Comparison of ENCODE assay signal across 23 cellular contexts in the genomic region with DNA sequence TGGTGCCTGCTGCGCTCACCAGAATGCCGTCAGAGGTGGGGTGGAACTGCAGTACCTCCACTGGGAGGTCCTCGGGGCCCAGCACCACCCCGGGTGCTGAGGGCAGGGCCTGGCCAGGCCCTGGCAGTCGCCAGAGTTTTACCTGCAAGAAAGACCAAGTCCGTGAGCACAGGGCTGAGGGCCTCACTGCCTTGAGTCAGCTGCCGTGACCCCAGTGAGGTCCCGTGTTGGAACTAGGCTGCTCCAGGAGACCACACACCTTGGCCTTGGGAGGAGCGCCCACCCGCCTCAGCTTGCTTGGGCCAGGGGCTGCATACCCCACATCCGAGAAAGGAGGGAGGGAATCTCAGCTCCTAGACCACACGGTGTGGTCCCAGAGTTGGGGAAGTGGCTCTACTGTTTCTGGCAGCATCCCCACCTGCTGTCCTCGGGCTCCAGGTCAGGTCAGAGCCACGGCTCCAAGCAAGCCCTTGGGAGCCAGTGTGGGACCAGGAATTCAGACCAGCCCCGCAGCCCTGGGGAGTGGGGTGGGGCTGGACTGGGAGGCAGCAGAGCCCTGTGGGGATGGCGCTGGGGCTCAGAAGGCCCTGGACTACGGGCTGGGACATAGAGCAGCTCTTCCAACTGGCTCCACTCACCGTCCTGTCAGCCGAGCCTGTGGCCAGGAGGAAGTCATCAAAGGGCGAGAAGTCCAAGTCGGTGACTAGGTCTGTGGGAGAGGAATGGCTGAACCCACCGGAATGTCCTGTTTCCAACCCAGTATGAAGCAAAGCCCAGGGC. TPM values are rescaled to one million over a fixed set of nuclear protein-coding genes. Genes with fewer than 3 reads are reported as not detected.
DNase-seq lines count a peak whose midpoint lies in the region; ATAC-seq, FAIRE-seq and TF ChIP-seq lines count a peak whose summit lies in the region.
"Had no signal": no experiment of that assay in that cellular context is flagged by ENCODE, and none has a peak within 500 bp of the region (broad histone marks: within the 10 kb centered on the region; RNA-seq: fewer than 3 reads in every experiment).

No MANE protein-coding gene starts in this region.

- no peak for DNase-seq in Right ventricle myocardium inferior (ENCODE audit: missing footprints)
- no peak for DNase-seq in cardiac septum (ENCODE audit: low spot score)
- no peak for DNase-seq in K562 (ENCODE audit: extremely low read depth in 1 of 4, low spot score in 3 of 4)
- DNase-seq in heart right ventricle, result no peak
- DNase-seq in DMS 273 (lab: John Stamatoyannopoulos, UW; ENCODE audit: unreplicated experiment), result no peak
- no peak for DNase-seq in CD8-positive, alpha-beta T cell
- DNase-seq: head of caudate nucleus, mammary epithelial cell, NCI-H1092, NCI-H2081 treated with DMSO at 0.1 percent for 48 hours, NCI-H510A treated with DMSO at 0.1 percent for 48 hours, SJCRH30 had no signal

- 90% methylated on average over 16 of the region's 22 CpGs for WGBS in K562 (ENCODE audit: insufficient coverage, low coverage, missing lambda C conversion rate)
- WGBS in heart right ventricle, 2 donors, result 85 to 87% methylated on average over 22 of the region's 22 CpGs

- no peaks in the 10 kb centered on the region for H3K9me1 ChIP-seq in K562 (ENCODE audit: control insufficient read depth, insufficient read depth, low read length)

- no peak overlapping the region for H3K27ac Mint-ChIP-seq in CD8-positive, alpha-beta T cell
- H3K27ac Mint-ChIP-seq: activated naive CD8-positive, alpha-beta T cell; activated T-helper 1 cell treated with anti-CD3 and anti-CD28 coated beads, Interleukin-12 subunit alpha, Interleukin-12 subunit beta, Interleukin-2, Interleukin-4 antibody, amounts not matched to agents 30 ng/mL and 10 ng/mL and 1 ng/mL, durations not matched to agents 14 hours and 24 hours and 36 hours; natural killer cell treated with Interleukin-12 subunit alpha and Interleukin-12 subunit beta and Interleukin-15 and Interleukin-18, amount 100 ng/mL, for 72 hours; progenitor cell of endocrine pancreas; WTC11 had no signal

- in situ Hi-C loops in K562 (cut with MboI), result no loop called here

- no peak overlapping the region; a peak in 1 of 4 replicates for H3K9ac ChIP-seq in K562 (ENCODE audit: insufficient read depth in 1 of 2, low read depth in 2 of 2, low read length in 2 of 2)
- H3K9ac ChIP-seq: KMS-11 had no signal

- H3K4me1 ChIP-seq in K562 (replicated peaks in 1 of 2; ENCODE audit: control insufficient read depth in 2 of 2, insufficient read depth in 2 of 2, low read length in 2 of 2) (peaks cover 0 to 28% of the 10 kb centered on the region in 2 experiments; a peak in 1 of 5 replicates), heart right ventricle (peaks cover 7 to 50% (median 26%) of the 10 kb centered on the region in 9 donors)
- peaks cover 7% of the 10 kb centered on the region for H3K4me1 ChIP-seq in CD8-positive, alpha-beta T cell (ENCODE audit: insufficient read depth, low read length)

- no peak overlapping the region for H2AFZ ChIP-seq in K562 (ENCODE audit: low read depth, low read length)

- peaks cover 75% of the 10 kb centered on the region for H3K36me3 Mint-ChIP-seq in CD8-positive, alpha-beta T cell
- H3K36me3 Mint-ChIP-seq: activated naive CD8-positive, alpha-beta T cell; WTC11 had no signal

- no peak for TF ChIP-seq POLR2A in K562 (conservative IDR thresholded peaks at IDR 0.05)

- TF ChIP-seq CTCF in K562 (IDR thresholded peaks at IDR 0.05 in 2 of 3, conservative IDR thresholded peaks at IDR 0.05 in 1 of 3; ENCODE audit: insufficient read depth in 2 of 3, low read depth in 1 of 3, low read length in 3 of 3) (no peak), heart right ventricle (IDR thresholded peaks at IDR 0.05) (no peak)
- TF ChIP-seq CTCF in CD8-positive, alpha-beta T cell (IDR thresholded peaks at IDR 0.05), result no peak

- peaks cover 5% of the 10 kb centered on the region for H3K79me2 ChIP-seq in K562 (ENCODE audit: control insufficient read depth, insufficient read depth, low read length)

- FAIRE-seq in K562 (lab: Jason Lieb, UNC), result no peak
- FAIRE-seq: A204.1 had no signal

- TF ChIP-seq EP300 in K562 (IDR thresholded peaks at IDR 0.05; ENCODE audit: low read length), result no peak

- peaks cover 89% of the 10 kb centered on the region; the same call in 2 of the 3 replicates for H3K36me3 ChIP-seq in K562 (ENCODE audit: control insufficient read depth, insufficient read depth, low read length)
- peaks cover 0 to 99% (median 14%) of the 10 kb centered on the region in 9 donors for H3K36me3 ChIP-seq in heart right ventricle
- H3K36me3 ChIP-seq in CD8-positive, alpha-beta T cell (ENCODE audit: insufficient read depth, low read length), result peaks cover 83% of the 10 kb centered on the region

- H3K4me1 Mint-ChIP-seq in CD8-positive, alpha-beta T cell (ENCODE audit: low read depth), result peaks cover 23% of the 10 kb centered on the region

- no TSS peak for BruUV-seq in K562 (replicated peaks; lab: Mats Ljungman, UMichigan)

- no peaks in the 10 kb centered on the region for H3K27me3 Mint-ChIP-seq in CD8-positive, alpha-beta T cell (ENCODE audit: low read depth)
- H3K27me3 Mint-ChIP-seq: activated naive CD8-positive, alpha-beta T cell; natural killer cell treated with Interleukin-12 subunit alpha and Interleukin-12 subunit beta and Interleukin-15 and Interleukin-18, amount 100 ng/mL, for 72 hours; progenitor cell of endocrine pancreas had no signal

- H3K27ac ChIP-seq in K562 (ENCODE audit: extremely low read depth, low read depth, low read length) (no peak overlapping the region), heart right ventricle (peak overlapping the region in 3 of 10 donors; percentile 17 to 40 (median 29))
- no peak overlapping the region for H3K27ac ChIP-seq in CD8-positive, alpha-beta T cell (ENCODE audit: low read depth, low read length)
- H3K27ac ChIP-seq: epithelial cell of prostate, KMS-11 had no signal

- TF ChIP-seq RAD21 in K562 (CRISPR knock-in tag; conservative IDR thresholded peaks at IDR 0.05 in 1 of 2, IDR thresholded peaks at IDR 0.05 in 1 of 2), result no peak

- POLR2A ChIA-PET in K562 (lab: Yijun Ruan, JAX), result interaction anchor here (0.6 to 0.8 kb wide), 3 partner anchors 25 to 665 kb away, joined by 3 read pairs; no protein-coding TSS in a partner anchor
- POLR2A ChIA-PET in CD8-positive, alpha-beta T cell (lab: Charles Lee), result no interaction called here

- H3K9me3 ChIP-seq in K562 (replicated peaks; ENCODE audit: control insufficient read depth, insufficient read depth, low read depth, low read length), result no peaks in the 10 kb centered on the region
- H3K9me3 ChIP-seq in heart right ventricle, result no peaks in the 10 kb centered on the region
- H3K9me3 ChIP-seq in CD8-positive, alpha-beta T cell (ENCODE audit: low read length), result no peaks in the 10 kb centered on the region
- H3K9me3 ChIP-seq: SJCRH30 had no signal

- intact Hi-C loops in Right ventricle myocardium inferior (cut with DNase I), result loop anchor here (10.0 kb wide), 1 partner anchor 203 kb away; no protein-coding TSS in a partner anchor
- intact Hi-C loops in cardiac septum (cut with DNase I), result no loop called here
- intact Hi-C loops in K562 (cut with micrococcal nuclease), result loop anchor here (10.0 kb wide), 2 partner anchors 203 to 423 kb away; no protein-coding TSS in a partner anchor
- intact Hi-C loops in heart right ventricle (cut with DNase I), result loop anchor here (10.0 kb wide), 3 partner anchors 113 to 203 kb away; no protein-coding TSS in a partner anchor
- intact Hi-C loops in CD8-positive, alpha-beta T cell (cut with DNase I, micrococcal nuclease), result no loop called here

- H3K4me3 ChIP-seq in K562 (no peak overlapping the region), heart right ventricle (no peak overlapping the region)
- no peak overlapping the region for H3K4me3 ChIP-seq in CD8-positive, alpha-beta T cell (ENCODE audit: low read depth, low read length)
- H3K4me3 ChIP-seq: SJCRH30 had no signal

- CTCF ChIA-PET in K562 (lab: Yijun Ruan, JAX; ENCODE audit: low intra/inter-chr PET ratio), result no interaction called here
- CTCF ChIA-PET in CD8-positive, alpha-beta T cell (lab: Charles Lee), result no interaction called here

- H3K9me3 Mint-ChIP-seq in CD8-positive, alpha-beta T cell, result no peaks in the 10 kb centered on the region
- H3K9me3 Mint-ChIP-seq: activated T-helper 1 cell treated with anti-CD3 and anti-CD28 coated beads, Interleukin-12 subunit alpha, Interleukin-12 subunit beta, Interleukin-2, Interleukin-4 antibody, amounts not matched to agents 30 ng/mL and 10 ng/mL and 1 ng/mL, durations not matched to agents 14 hours and 24 hours and 36 hours; natural killer cell treated with Interleukin-12 subunit alpha and Interleukin-12 subunit beta and Interleukin-15 and Interleukin-18, amount 100 ng/mL, for 72 hours; WTC11 had no signal

- no peak overlapping the region for H3K4me3 Mint-ChIP-seq in CD8-positive, alpha-beta T cell
- H3K4me3 Mint-ChIP-seq: activated naive CD8-positive, alpha-beta T cell; activated T-helper 1 cell treated with anti-CD3 and anti-CD28 coated beads, Interleukin-12 subunit alpha, Interleukin-12 subunit beta, Interleukin-2, Interleukin-4 antibody, amounts not matched to agents 30 ng/mL and 10 ng/mL and 1 ng/mL, durations not matched to agents 14 hours and 24 hours and 36 hours; natural killer cell treated with Interleukin-12 subunit alpha and Interleukin-12 subunit beta and Interleukin-15 and Interleukin-18, amount 100 ng/mL, for 72 hours; WTC11 had no signal

- ATAC-seq in Right ventricle myocardium inferior, result peak; percentile 22
- ATAC-seq in K562, result no peak
- ATAC-seq in heart right ventricle, result peak in 5 of 8 donors; percentile 6 to 45 (median 25)
- no peak for ATAC-seq in GM18873 (IDR thresholded peaks at IDR 0.05; ENCODE audit: low FRiP score, unreplicated experiment)
- no peak for ATAC-seq in CD8-positive, alpha-beta T cell
- ATAC-seq in GM19324 (IDR thresholded peaks at IDR 0.05; ENCODE audit: low FRiP score, unreplicated experiment), result no peak
- ATAC-seq: natural killer cell treated with Interleukin-12 subunit alpha and Interleukin-12 subunit beta and Interleukin-15 and Interleukin-18, amount 100 ng/mL, for 72 hours; WTC11 had no signal

- peaks cover 27% of the 10 kb centered on the region for H4K20me1 ChIP-seq in K562 (replicated peaks; ENCODE audit: control insufficient read depth, insufficient read depth, low read length)

- no peaks in the 10 kb centered on the region for H3K27me3 ChIP-seq in K562 (ENCODE audit: control insufficient read depth in 2 of 2, insufficient read depth in 2 of 2, low read length in 2 of 2)
- no peaks in the 10 kb centered on the region for H3K27me3 ChIP-seq in heart right ventricle
- H3K27me3 ChIP-seq in CD8-positive, alpha-beta T cell (ENCODE audit: insufficient read depth, low read length), result no peaks in the 10 kb centered on the region
- H3K27me3 ChIP-seq: SJCRH30 had no signal

- no peak overlapping the region for H3K4me2 ChIP-seq in K562 (ENCODE audit: insufficient read depth, low read length)
- H3K4me2 ChIP-seq: KMS-11 had no signal

RNA-seq across cellular contexts. Expression of a gene that starts 8.7 kb away (rescaled TPM):
- total RNA-seq in Right ventricle myocardium inferior (11.6 TPM), cardiac septum (11.9 TPM), K562 (2014; rRNA removed) (30.5 and 37.8 TPM in 2 replicates), K562 (2014; rRNA removed; fragmentation: Illumina TruSeq; extraction: Trizol) (6.9 and 8.5 TPM in 2 replicates), K562 (2015; rRNA removed; fragmentation: Illumina TruSeq; extraction: Trizol) (18.7 and 21.0 TPM in 2 replicates), K562 (2021) (67.0 and 77.2 TPM in 2 replicates), heart right ventricle (10 to 100 TPM in 5 of 10 donors, 1 to 10 TPM in 5; 6.5 to 21.8 (median 10.1) TPM)
- total RNA-seq in K562 (2011; cell fraction: chromatin; rRNA removed; ENCODE audit: low replicate concordance), result 91.2 and 301 TPM in 2 replicates
- 159 and 160 TPM in 2 replicates for total RNA-seq in K562 (2011; cell fraction: nucleolus; rRNA removed)
- 112 and 116 TPM in 2 replicates for total RNA-seq in K562 (2011; cell fraction: nucleoplasm; rRNA removed)
- polyA plus RNA-seq in K562 (2011; rRNA removed) (15.4 and 35.9 TPM in 2 replicates), K562 (2014; fragmentation: Illumina TruSeq; extraction: Trizol) (21.6 and 29.6 TPM in 2 replicates), K562 (2014; fragmentation: Nextera tagmentation; extraction: Ambion mirVana) (under 1 TPM; 0.45 to 0.51 TPM), K562 (2014; rRNA removed) (54.1 and 63.1 TPM in 2 replicates), heart right ventricle (10 to 100 TPM; 11.9 to 17.0 TPM)
- polyA plus RNA-seq in K562 (2011; cell fraction: cytosol; rRNA removed), result 17.5 and 26.3 TPM in 2 replicates
- polyA plus RNA-seq in K562 (2011; cell fraction: nucleus; rRNA removed), result 184 and 367 TPM in 2 replicates
- polyA plus RNA-seq in K562 (2012), result 31.1 and 80.3 TPM in 2 replicates
- polyA minus RNA-seq in K562 (2011; rRNA and poly(A)+ RNA removed), result 11.1 and 17.7 TPM in 2 replicates
- polyA minus RNA-seq in K562 (2011; cell fraction: cytosol; rRNA and poly(A)+ RNA removed), result 33.7 and 44.1 TPM in 2 replicates
- 52.4 and 63.5 TPM in 2 replicates for polyA minus RNA-seq in K562 (2011; cell fraction: nucleus; rRNA and poly(A)+ RNA removed)
- total RNA-seq in CD8-positive, alpha-beta T cell, result 100 to 1,000 TPM; 950 to 991 TPM

RNA-seq across cellular contexts. Expression of a gene that starts 17.9 kb away (rescaled TPM):
- total RNA-seq in Right ventricle myocardium inferior (71.4 TPM), cardiac septum (50.7 TPM), K562 (2014; rRNA removed) (105 and 143 TPM in 2 replicates), K562 (2014; rRNA removed; fragmentation: Illumina TruSeq; extraction: Trizol) (59.6 and 64.7 TPM in 2 replicates), K562 (2015; rRNA removed; fragmentation: Illumina TruSeq; extraction: Trizol) (77.0 and 78.4 TPM in 2 replicates), K562 (2021) (86.1 and 86.6 TPM in 2 replicates), heart right ventricle (10 to 100 TPM; 51.4 to 76.7 (median 72.5) TPM)
- total RNA-seq in K562 (2011; cell fraction: chromatin; rRNA removed; ENCODE audit: low replicate concordance), result 136 and 226 TPM in 2 replicates
- 126 and 149 TPM in 2 replicates for total RNA-seq in K562 (2011; cell fraction: nucleolus; rRNA removed)
- total RNA-seq in K562 (2011; cell fraction: nucleoplasm; rRNA removed), result 142 and 159 TPM in 2 replicates
- polyA plus RNA-seq in K562 (2011; rRNA removed) (67.0 and 79.0 TPM in 2 replicates), K562 (2014; fragmentation: Illumina TruSeq; extraction: Trizol) (80.0 and 88.3 TPM in 2 replicates), K562 (2014; fragmentation: Nextera tagmentation; extraction: Ambion mirVana) (10 to 100 TPM in 1 of 2 experiments, 1 to 10 TPM in 1; 8.1 to 14.1 TPM), K562 (2014; rRNA removed) (91.2 and 121 TPM in 2 replicates), heart right ventricle (10 to 100 TPM; 29.0 to 52.1 TPM)
- polyA plus RNA-seq in K562 (2011; cell fraction: cytosol; rRNA removed), result 67.8 and 77.0 TPM in 2 replicates
- 144 and 165 TPM in 2 replicates for polyA plus RNA-seq in K562 (2011; cell fraction: nucleus; rRNA removed)
- polyA plus RNA-seq in K562 (2012), result 62.5 and 74.7 TPM in 2 replicates
- 40.6 and 53.4 TPM in 2 replicates for polyA minus RNA-seq in K562 (2011; rRNA and poly(A)+ RNA removed)
- polyA minus RNA-seq in K562 (2011; cell fraction: cytosol; rRNA and poly(A)+ RNA removed), result 33.4 and 38.2 TPM in 2 replicates
- polyA minus RNA-seq in K562 (2011; cell fraction: nucleus; rRNA and poly(A)+ RNA removed), result 41.6 and 64.8 TPM in 2 replicates
- total RNA-seq in CD8-positive, alpha-beta T cell, result 10 to 100 TPM; 13.8 to 17.4 TPM

RNA-seq across cellular contexts. Expression of a gene that starts 36.1 kb away (rescaled TPM):
- total RNA-seq in Right ventricle myocardium inferior (6.4 TPM), cardiac septum (6.3 TPM), K562 (2014; rRNA removed) (1.7 and 2.2 TPM in 2 replicates), K562 (2014; rRNA removed; fragmentation: Illumina TruSeq; extraction: Trizol) (0.06 and 0.07 TPM in 2 replicates), K562 (2015; rRNA removed; fragmentation: Illumina TruSeq; extraction: Trizol) (0.51 and 1.1 TPM in 2 replicates), K562 (2021) (2.4 and 2.5 TPM in 2 replicates), heart right ventricle (10 to 100 TPM in 1 of 10 donors, 1 to 10 TPM in 9; 3.1 to 14.7 (median 5.8) TPM)
- 1.2 and 9.8 TPM in 2 replicates for total RNA-seq in K562 (2011; cell fraction: chromatin; rRNA removed; ENCODE audit: low replicate concordance)
- 10.1 and 15.2 TPM in 2 replicates for total RNA-seq in K562 (2011; cell fraction: nucleolus; rRNA removed)
- 3.7 and 5.7 TPM in 2 replicates for total RNA-seq in K562 (2011; cell fraction: nucleoplasm; rRNA removed)
- polyA plus RNA-seq in K562 (2011; rRNA removed) (0.31 and 1.2 TPM in 2 replicates), K562 (2014; fragmentation: Illumina TruSeq; extraction: Trizol) (0.16 and 0.42 TPM in 2 replicates), K562 (2014; fragmentation: Nextera tagmentation; extraction: Ambion mirVana) (under 1 TPM in 1 of 2 experiments, not detected in 1; 0.01 TPM), K562 (2014; rRNA removed) (0.78 and 0.90 TPM in 2 replicates), heart right ventricle (10 to 100 TPM in 1 of 2 donors, 1 to 10 TPM in 1; 7.7 to 27.9 TPM)
- polyA plus RNA-seq in K562 (2011; cell fraction: cytosol; rRNA removed), result 0.78 and 3.2 TPM in 2 replicates
- polyA plus RNA-seq in K562 (2011; cell fraction: nucleus; rRNA removed), result 1.2 and 2.6 TPM in 2 replicates
- polyA plus RNA-seq in K562 (2012), result 2.9 and 6.1 TPM in 2 replicates
- polyA minus RNA-seq in K562 (2011; rRNA and poly(A)+ RNA removed), result 0.56 and 0.63 TPM in 2 replicates
- polyA minus RNA-seq in K562 (2011; cell fraction: cytosol; rRNA and poly(A)+ RNA removed), result 1.1 and 2.8 TPM in 2 replicates
- 3.4 and 6.3 TPM in 2 replicates for polyA minus RNA-seq in K562 (2011; cell fraction: nucleus; rRNA and poly(A)+ RNA removed)
- total RNA-seq in CD8-positive, alpha-beta T cell, result under 1 TPM; 0.57 to 0.83 TPM
- polyA plus RNA-seq: CD8-positive, alpha-beta memory T cell had no signal

RNA-seq across cellular contexts. Expression of a gene that starts 56.6 kb away (rescaled TPM):
- total RNA-seq in Right ventricle myocardium inferior (73.4 TPM), cardiac septum (43.3 TPM), K562 (2014; rRNA removed) (173 and 213 TPM in 2 replicates), K562 (2014; rRNA removed; fragmentation: Illumina TruSeq; extraction: Trizol) (32.6 and 38.7 TPM in 2 replicates), K562 (2015; rRNA removed; fragmentation: Illumina TruSeq; extraction: Trizol) (48.4 and 56.1 TPM in 2 replicates), K562 (2021) (123 and 150 TPM in 2 replicates), heart right ventricle (10 to 100 TPM; 44.2 to 75.0 (median 55.6) TPM)
- 70.0 and 135 TPM in 2 replicates for total RNA-seq in K562 (2011; cell fraction: chromatin; rRNA removed; ENCODE audit: low replicate concordance)
- 74.5 and 92.1 TPM in 2 replicates for total RNA-seq in K562 (2011; cell fraction: nucleolus; rRNA removed)
- total RNA-seq in K562 (2011; cell fraction: nucleoplasm; rRNA removed), result 76.8 and 107 TPM in 2 replicates
- polyA plus RNA-seq in K562 (2011; rRNA removed) (79.3 and 88.9 TPM in 2 replicates), K562 (2014; fragmentation: Illumina TruSeq; extraction: Trizol) (49.0 and 66.3 TPM in 2 replicates), K562 (2014; fragmentation: Nextera tagmentation; extraction: Ambion mirVana) (10 to 100 TPM; 41.5 to 81.1 TPM), K562 (2014; rRNA removed) (243 and 273 TPM in 2 replicates), heart right ventricle (100 to 1,000 TPM; 136 to 288 TPM)
- polyA plus RNA-seq in K562 (2011; cell fraction: cytosol; rRNA removed), result 175 and 283 TPM in 2 replicates
- 85.0 and 101 TPM in 2 replicates for polyA plus RNA-seq in K562 (2011; cell fraction: nucleus; rRNA removed)
- 96.6 and 100 TPM in 2 replicates for polyA plus RNA-seq in K562 (2012)
- 10.6 and 11.8 TPM in 2 replicates for polyA minus RNA-seq in K562 (2011; rRNA and poly(A)+ RNA removed)
- 19.8 and 22.7 TPM in 2 replicates for polyA minus RNA-seq in K562 (2011; cell fraction: cytosol; rRNA and poly(A)+ RNA removed)
- polyA minus RNA-seq in K562 (2011; cell fraction: nucleus; rRNA and poly(A)+ RNA removed), result 10.8 and 13.7 TPM in 2 replicates
- total RNA-seq in CD8-positive, alpha-beta T cell, result 10 to 100 TPM; 30.9 to 31.4 TPM

Comparison
In these comparisons a context has a peak if more than half of its experiments do, and no peak if none do; other contexts are left out.
1. intact Hi-C loops: an anchor here in Right ventricle myocardium inferior (10.0 kb wide), K562 (10.0 kb wide) and heart right ventricle (10.0 kb wide); none called in cardiac septum and CD8-positive, alpha-beta T cell.
2. ATAC-seq: peak in Right ventricle myocardium inferior (single experiment) and heart right ventricle (5 of 8); none in K562 (single experiment), GM18873 (single experiment), CD8-positive, alpha-beta T cell (single experiment) and GM19324 (single experiment).